In genomic region chr14:32342151-32342853, GRCh38 we compare ENCODE assay signal across 22 cellular contexts. TPM values are rescaled to one million over a fixed set of nuclear protein-coding genes. Genes with fewer than 3 reads are reported as not detected.
DNase-seq lines count a peak whose midpoint lies in the region; ATAC-seq, FAIRE-seq and TF ChIP-seq lines count a peak whose summit lies in the region.
"Had no signal": no experiment of that assay in that cellular context is flagged by ENCODE, and none has a peak within 500 bp of the region (broad histone marks: within the 10 kb centered on the region; RNA-seq: fewer than 3 reads in every experiment).

No MANE protein-coding gene starts in this region.

- no peaks in the 10 kb centered on the region for H4K20me1 ChIP-seq in GM23248 (ENCODE audit: insufficient read depth)
- H4K20me1 ChIP-seq in PC-3 (ENCODE audit: low read length) = no peaks in the 10 kb centered on the region
- H4K20me1 ChIP-seq: BLaER1 treated with 17β-estradiol and CSF1 and Interleukin-3, amounts not matched to agents 10 nM and 100 nM had no signal

- POLR2A ChIA-PET in PC-3 (lab: Charles Lee; ENCODE audit: unreplicated experiment) = no interaction called here

- H3K9me2 ChIP-seq in GM23248 (ENCODE audit: insufficient read depth) (no peaks in the 10 kb centered on the region; the same call in 1 of the 2 replicates), PC-3 (replicated peaks; ENCODE audit: low read length) (no peaks in the 10 kb centered on the region)

- DNase-seq in GM23248 (peak; percentile 33), PC-3 (peak; percentile 66), bronchial epithelial cell (ENCODE audit: low read depth) (peak; percentile 100), mucosa of descending colon (no peak), AG08395 (ENCODE audit: low spot score) (no peak), suprapubic skin (ENCODE audit: low spot score in 2 of 2) (no peak), sciatic nerve (ENCODE audit: low spot score) (no peak)
- DNase-seq: anterior cingulate cortex; heart left ventricle; naive thymus-derived CD4-positive, alpha-beta T cell; NCI-H1694 treated with DMSO at 0.1 percent for 48 hours; NCI-H2171 treated with DMSO at 0.1 percent for 48 hours; NCI-H526; occipital lobe; small intestine; stimulated activated CD4-positive, alpha-beta T cell treated with anti-CD3 and anti-CD28 coated beads, Interleukin-2, amount 100 ng/mL, for 24 hours had no signal

- no peak overlapping the region for H3K9ac ChIP-seq in GM23248
- H3K9ac ChIP-seq in PC-3 (ENCODE audit: low read length) = no peak overlapping the region
- H3K9ac ChIP-seq: BLaER1 treated with 17β-estradiol and CSF1 and Interleukin-3, amounts not matched to agents 10 nM and 100 nM; KMS-11 had no signal

- H3K4me3 ChIP-seq in GM23248 = no peak overlapping the region
- H3K4me3 ChIP-seq in PC-3 (ENCODE audit: low read length) = no peak overlapping the region
- no peak overlapping the region for H3K4me3 ChIP-seq in bronchial epithelial cell (ENCODE audit: low read depth, low read length)
- H3K4me3 ChIP-seq in mucosa of descending colon = no peak overlapping the region
- H3K4me3 ChIP-seq in suprapubic skin = no peak overlapping the region
- H3K4me3 ChIP-seq: BLaER1 treated with 17β-estradiol and CSF1 and Interleukin-3, amounts not matched to agents 10 nM and 100 nM; heart left ventricle; SK-N-MC had no signal

- TF ChIP-seq POLR2A in suprapubic skin (IDR thresholded peaks at IDR 0.05) = no peak

- 96 to 100% methylated on average over 2 of the region's 2 CpGs for WGBS in GM23248 (ENCODE audit: low coverage in 1 of 2, low lambda C conversion rate in 2 of 2, missing lambda C conversion rate in 2 of 2), 2 experiments
- WGBS in suprapubic skin = 98% methylated on average over 2 of the region's 2 CpGs

- intact Hi-C loops in PC-3 (cut with micrococcal nuclease) = no loop called here
- intact Hi-C loops in mucosa of descending colon (cut with DNase I, micrococcal nuclease) = no loop called here
- intact Hi-C loops in sciatic nerve (cut with DNase I) = no loop called here

- H3K4me1 ChIP-seq in GM23248 (ENCODE audit: insufficient read depth) = peaks cover 15% of the 10 kb centered on the region
- H3K4me1 ChIP-seq in PC-3 (ENCODE audit: insufficient read depth, low read length) = peaks cover 10% of the 10 kb centered on the region; the same call in 1 of the 2 replicates
- peaks cover 7% of the 10 kb centered on the region for H3K4me1 ChIP-seq in mucosa of descending colon (ENCODE audit: low read depth)
- no peaks in the 10 kb centered on the region for H3K4me1 ChIP-seq in suprapubic skin

- ATAC-seq in PC-3 (peak; percentile 74), mucosa of descending colon (peak; percentile 39), HG02610 (IDR thresholded peaks at IDR 0.05; ENCODE audit: unreplicated experiment) (no peak), sciatic nerve (no peak)
- ATAC-seq: HCT116; heart left ventricle; naive thymus-derived CD4-positive, alpha-beta T cell had no signal

- H2AFZ ChIP-seq in GM23248 (no peak overlapping the region), PC-3 (ENCODE audit: low read length) (no peak overlapping the region)

- H3F3A ChIP-seq in GM23248 (ENCODE audit: insufficient read depth) (no peaks in the 10 kb centered on the region), PC-3 (ENCODE audit: low read length, unreplicated experiment) (no peaks in the 10 kb centered on the region)

- TF ChIP-seq CTCF in PC-3 (conservative IDR thresholded peaks at IDR 0.05; ENCODE audit: low read depth, low read length) = no peak
- TF ChIP-seq CTCF in bronchial epithelial cell (IDR thresholded peaks at IDR 0.05; ENCODE audit: insufficient read depth, low read length, severe bottlenecking) = no peak
- TF ChIP-seq CTCF in mucosa of descending colon (IDR thresholded peaks at IDR 0.05) = no peak
- TF ChIP-seq CTCF in suprapubic skin (IDR thresholded peaks at IDR 0.05) = no peak

- no TSS peak for BruUV-seq in PC-3 (replicated peaks; lab: Mats Ljungman, UMichigan)

- no peak overlapping the region for H3K27ac ChIP-seq in GM23248
- H3K27ac ChIP-seq in PC-3 (ENCODE audit: low read length) = no peak overlapping the region
- H3K27ac ChIP-seq in suprapubic skin = no peak overlapping the region
- H3K27ac ChIP-seq: BLaER1 treated with 17β-estradiol and CSF1 and Interleukin-3, amounts not matched to agents 10 nM and 100 nM; heart left ventricle; KMS-11; SK-N-MC had no signal

- no peaks in the 10 kb centered on the region for H3K36me3 ChIP-seq in GM23248 (ENCODE audit: low read depth)
- H3K36me3 ChIP-seq in PC-3 (ENCODE audit: low read depth, low read length) = no peaks in the 10 kb centered on the region
- H3K36me3 ChIP-seq in bronchial epithelial cell (ENCODE audit: control insufficient read depth, insufficient read depth, low read length) = no peaks in the 10 kb centered on the region
- H3K36me3 ChIP-seq in mucosa of descending colon (ENCODE audit: low read depth) = no peaks in the 10 kb centered on the region
- H3K36me3 ChIP-seq in suprapubic skin = no peaks in the 10 kb centered on the region
- H3K36me3 ChIP-seq: BLaER1 treated with 17β-estradiol and CSF1 and Interleukin-3, amounts not matched to agents 10 nM and 100 nM; heart left ventricle had no signal

- no peak overlapping the region for H3K4me2 ChIP-seq in GM23248 (ENCODE audit: unreplicated experiment)
- H3K4me2 ChIP-seq in PC-3 (ENCODE audit: low read length) = 0 out of 2 replicates have a peak overlapping the region, but pooled peaks have one; percentile 5
- H3K4me2 ChIP-seq: BLaER1 treated with 17β-estradiol and CSF1 and Interleukin-3, amounts not matched to agents 10 nM and 100 nM; KMS-11 had no signal

- no peaks in the 10 kb centered on the region for H3K79me2 ChIP-seq in GM23248 (ENCODE audit: insufficient read depth)
- no peaks in the 10 kb centered on the region for H3K79me2 ChIP-seq in PC-3 (ENCODE audit: low read length)

- no peak for FAIRE-seq in bronchial epithelial cell (lab: Jason Lieb, UNC)
- FAIRE-seq: GM12892, small intestine had no signal

- H3K27me3 ChIP-seq in GM23248 (replicated peaks; ENCODE audit: insufficient read depth) = no peaks in the 10 kb centered on the region
- H3K27me3 ChIP-seq in PC-3 (ENCODE audit: low read length) = no peaks in the 10 kb centered on the region
- no peaks in the 10 kb centered on the region for H3K27me3 ChIP-seq in bronchial epithelial cell (ENCODE audit: control insufficient read depth, insufficient read depth, low read length)
- H3K27me3 ChIP-seq in suprapubic skin = no peaks in the 10 kb centered on the region
- H3K27me3 ChIP-seq: BLaER1 treated with 17β-estradiol and CSF1 and Interleukin-3, amounts not matched to agents 10 nM and 100 nM; heart left ventricle had no signal

- CTCF ChIA-PET in PC-3 (lab: Charles Lee) = no interaction called here

- TF ChIP-seq EP300 in suprapubic skin (IDR thresholded peaks at IDR 0.05) = no peak

- H3K9me3 ChIP-seq in GM23248 (ENCODE audit: low read depth) = no peaks in the 10 kb centered on the region
- no peaks in the 10 kb centered on the region for H3K9me3 ChIP-seq in PC-3 (ENCODE audit: low read length)
- no peaks in the 10 kb centered on the region for H3K9me3 ChIP-seq in mucosa of descending colon
- H3K9me3 ChIP-seq in suprapubic skin = no peaks in the 10 kb centered on the region
- H3K9me3 ChIP-seq: BLaER1 treated with 17β-estradiol and CSF1 and Interleukin-3, amounts not matched to agents 10 nM and 100 nM; heart left ventricle had no signal

- in situ Hi-C loops in GM23248 (cut with MboI) = no loop called here

RNA-seq across cellular contexts. Expression of gene AKAP6, which starts 13.2 kb away (rescaled TPM):
- 14.3 and 19.1 TPM in 2 replicates for total RNA-seq in GM23248 (2014; rRNA removed; shearing (Covaris generic))
- 4.0 and 4.8 TPM in 2 replicates for polyA plus RNA-seq in GM23248 (2016; fragmentation: Nextera tagmentation; extraction: Ambion mirVana)
- total RNA-seq in PC-3 (2014; rRNA removed) (1.5 and 2.8 TPM in 2 replicates), bronchial epithelial cell (4.2 and 10.6 TPM in 2 replicates), mucosa of descending colon (10 to 100 TPM in 1 of 3 donors, 1 to 10 TPM in 2; 4.2 to 30.8 (median 5.4) TPM), suprapubic skin (10 to 100 TPM in 1 of 4 donors, 1 to 10 TPM in 3; 2.0 to 11.0 (median 4.2) TPM), sciatic nerve (6.4 TPM)

Comparison
In these comparisons a context has a peak if more than half of its experiments do, and no peak if none do; other contexts are left out.
1. DNase-seq: peak in GM23248 (single experiment), PC-3 (single experiment) and bronchial epithelial cell (single experiment); none in mucosa of descending colon (0 of 3), AG08395 (single experiment), suprapubic skin (0 of 2) and sciatic nerve (single experiment).
2. ATAC-seq: peak in PC-3 (single experiment) and mucosa of descending colon (single experiment); none in HG02610 (single experiment) and sciatic nerve (single experiment).